In the genomic region with DNA sequence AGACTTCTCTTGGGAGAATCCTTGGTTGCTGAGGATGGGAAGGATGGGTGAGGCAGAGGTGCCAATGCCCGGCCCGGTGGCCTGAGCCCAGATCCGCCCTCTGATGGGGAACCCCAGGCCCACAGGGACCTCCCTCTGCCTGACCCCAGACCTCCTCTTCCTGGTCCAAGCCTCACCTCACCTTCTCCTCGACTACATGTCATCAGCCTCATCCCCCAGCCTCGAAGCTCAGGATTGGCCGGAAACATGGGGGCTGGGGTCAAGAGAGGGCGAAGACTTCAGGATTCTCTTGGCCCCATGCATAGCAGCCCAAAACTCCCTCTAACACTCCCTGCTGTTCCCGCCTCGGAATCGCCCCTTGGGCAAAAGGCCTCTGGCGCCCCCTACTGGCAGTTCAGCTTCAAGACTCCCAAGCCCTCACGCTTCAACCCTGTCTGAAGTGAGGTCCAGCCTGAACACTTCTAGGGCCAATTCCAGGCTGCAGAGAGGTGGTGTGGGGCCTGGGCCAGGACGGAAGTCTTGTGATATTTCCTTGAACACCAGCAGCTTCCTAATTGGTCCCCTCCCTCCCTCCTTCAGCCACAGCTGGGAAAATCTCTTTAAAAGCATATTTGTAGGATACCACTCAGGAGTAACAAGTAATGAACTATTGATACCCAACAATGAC, we compare ENCODE assay signal across 1 cellular context.
A peak's percentile ranks its signal among the peaks of the same experiment; 100 is the strongest.
TF ChIP-seq lines count a peak whose summit lies in the region.

No MANE protein-coding gene starts in this region.

TF ChIP-seq in HEK293, 187 proteins besides CTCF, POLR2A, EP300 and RAD21 (continued from another document and continues in another):
- TF ChIP-seq, protein P1, sequence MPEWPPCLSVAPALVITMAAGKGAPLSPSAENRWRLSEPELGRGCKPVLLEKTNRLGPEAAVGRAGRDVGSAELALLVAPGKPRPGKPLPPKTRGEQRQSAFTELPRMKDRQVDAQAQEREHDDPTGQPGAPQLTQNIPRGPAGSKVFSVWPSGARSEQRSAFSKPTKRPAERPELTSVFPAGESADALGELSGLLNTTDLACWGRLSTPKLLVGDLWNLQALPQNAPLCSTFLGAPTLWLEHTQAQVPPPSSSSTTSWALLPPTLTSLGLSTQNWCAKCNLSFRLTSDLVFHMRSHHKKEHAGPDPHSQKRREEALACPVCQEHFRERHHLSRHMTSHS (tag by site-specific recombination; IDR thresholded peaks at IDR 0.05) = no peak
- TF ChIP-seq ZNF558 (tag by site-specific recombination; IDR thresholded peaks at IDR 0.05) = no peak
- no peak for TF ChIP-seq ZNF514 (tag by site-specific recombination; IDR thresholded peaks at IDR 0.05)
- TF ChIP-seq TRIM28 (IDR thresholded peaks at IDR 0.05; ENCODE audit: borderline replicate concordance, low read length) = no peak
- no peak for TF ChIP-seq KLF1 (tag by site-specific recombination; IDR thresholded peaks at IDR 0.05)
- no peak for TF ChIP-seq ZNF266 (tag by site-specific recombination; IDR thresholded peaks at IDR 0.05; ENCODE audit: low read depth)
- TF ChIP-seq, protein P2, sequence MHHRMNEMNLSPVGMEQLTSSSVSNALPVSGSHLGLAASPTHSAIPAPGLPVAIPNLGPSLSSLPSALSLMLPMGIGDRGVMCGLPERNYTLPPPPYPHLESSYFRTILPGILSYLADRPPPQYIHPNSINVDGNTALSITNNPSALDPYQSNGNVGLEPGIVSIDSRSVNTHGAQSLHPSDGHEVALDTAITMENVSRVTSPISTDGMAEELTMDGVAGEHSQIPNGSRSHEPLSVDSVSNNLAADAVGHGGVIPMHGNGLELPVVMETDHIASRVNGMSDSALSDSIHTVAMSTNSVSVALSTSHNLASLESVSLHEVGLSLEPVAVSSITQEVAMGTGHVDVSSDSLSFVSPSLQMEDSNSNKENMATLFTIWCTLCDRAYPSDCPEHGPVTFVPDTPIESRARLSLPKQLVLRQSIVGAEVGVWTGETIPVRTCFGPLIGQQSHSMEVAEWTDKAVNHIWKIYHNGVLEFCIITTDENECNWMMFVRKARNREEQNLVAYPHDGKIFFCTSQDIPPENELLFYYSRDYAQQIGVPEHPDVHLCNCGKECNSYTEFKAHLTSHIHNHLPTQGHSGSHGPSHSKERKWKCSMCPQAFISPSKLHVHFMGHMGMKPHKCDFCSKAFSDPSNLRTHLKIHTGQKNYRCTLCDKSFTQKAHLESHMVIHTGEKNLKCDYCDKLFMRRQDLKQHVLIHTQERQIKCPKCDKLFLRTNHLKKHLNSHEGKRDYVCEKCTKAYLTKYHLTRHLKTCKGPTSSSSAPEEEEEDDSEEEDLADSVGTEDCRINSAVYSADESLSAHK (tag by site-specific recombination; IDR thresholded peaks at IDR 0.05) = no peak
- TF ChIP-seq ZNF830 (tag by site-specific recombination; IDR thresholded peaks at IDR 0.05; ENCODE audit: low read depth) = no peak
- TF ChIP-seq, protein P3, sequence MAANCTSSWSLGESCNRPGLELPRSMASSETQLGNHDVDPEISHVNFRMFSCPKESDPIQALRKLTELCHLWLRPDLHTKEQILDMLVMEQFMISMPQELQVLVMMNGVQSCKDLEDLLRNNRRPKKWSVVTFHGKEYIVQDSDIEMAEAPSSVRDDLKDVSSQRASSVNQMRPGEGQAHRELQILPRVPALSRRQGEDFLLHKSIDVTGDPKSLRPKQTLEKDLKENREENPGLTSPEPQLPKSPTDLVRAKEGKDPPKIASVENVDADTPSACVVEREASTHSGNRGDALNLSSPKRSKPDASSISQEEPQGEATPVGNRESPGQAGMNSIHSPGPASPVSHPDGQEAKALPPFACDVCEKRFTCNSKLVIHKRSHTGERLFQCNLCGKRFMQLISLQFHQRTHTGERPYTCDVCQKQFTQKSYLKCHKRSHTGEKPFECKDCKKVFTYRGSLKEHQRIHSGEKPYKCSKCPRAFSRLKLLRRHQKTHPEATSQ (tag by site-specific recombination; IDR thresholded peaks at IDR 0.05) = no peak
- no peak for TF ChIP-seq ZNF114 (tag by site-specific recombination; IDR thresholded peaks at IDR 0.05)
- TF ChIP-seq, protein P4, sequence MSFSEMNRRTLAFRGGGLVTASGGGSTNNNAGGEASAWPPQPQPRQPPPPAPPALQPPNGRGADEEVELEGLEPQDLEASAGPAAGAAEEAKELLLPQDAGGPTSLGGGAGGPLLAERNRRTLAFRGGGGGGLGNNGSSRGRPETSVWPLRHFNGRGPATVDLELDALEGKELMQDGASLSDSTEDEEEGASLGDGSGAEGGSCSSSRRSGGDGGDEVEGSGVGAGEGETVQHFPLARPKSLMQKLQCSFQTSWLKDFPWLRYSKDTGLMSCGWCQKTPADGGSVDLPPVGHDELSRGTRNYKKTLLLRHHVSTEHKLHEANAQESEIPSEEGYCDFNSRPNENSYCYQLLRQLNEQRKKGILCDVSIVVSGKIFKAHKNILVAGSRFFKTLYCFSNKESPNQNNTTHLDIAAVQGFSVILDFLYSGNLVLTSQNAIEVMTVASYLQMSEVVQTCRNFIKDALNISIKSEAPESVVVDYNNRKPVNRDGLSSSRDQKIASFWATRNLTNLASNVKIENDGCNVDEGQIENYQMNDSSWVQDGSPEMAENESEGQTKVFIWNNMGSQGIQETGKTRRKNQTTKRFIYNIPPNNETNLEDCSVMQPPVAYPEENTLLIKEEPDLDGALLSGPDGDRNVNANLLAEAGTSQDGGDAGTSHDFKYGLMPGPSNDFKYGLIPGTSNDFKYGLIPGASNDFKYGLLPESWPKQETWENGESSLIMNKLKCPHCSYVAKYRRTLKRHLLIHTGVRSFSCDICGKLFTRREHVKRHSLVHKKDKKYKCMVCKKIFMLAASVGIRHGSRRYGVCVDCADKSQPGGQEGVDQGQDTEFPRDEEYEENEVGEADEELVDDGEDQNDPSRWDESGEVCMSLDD (tag by site-specific recombination; IDR thresholded peaks at IDR 0.05) = peak; percentile 76
- no peak for TF ChIP-seq ZNF404 (tag by site-specific recombination; IDR thresholded peaks at IDR 0.05)
- TF ChIP-seq, protein P5, sequence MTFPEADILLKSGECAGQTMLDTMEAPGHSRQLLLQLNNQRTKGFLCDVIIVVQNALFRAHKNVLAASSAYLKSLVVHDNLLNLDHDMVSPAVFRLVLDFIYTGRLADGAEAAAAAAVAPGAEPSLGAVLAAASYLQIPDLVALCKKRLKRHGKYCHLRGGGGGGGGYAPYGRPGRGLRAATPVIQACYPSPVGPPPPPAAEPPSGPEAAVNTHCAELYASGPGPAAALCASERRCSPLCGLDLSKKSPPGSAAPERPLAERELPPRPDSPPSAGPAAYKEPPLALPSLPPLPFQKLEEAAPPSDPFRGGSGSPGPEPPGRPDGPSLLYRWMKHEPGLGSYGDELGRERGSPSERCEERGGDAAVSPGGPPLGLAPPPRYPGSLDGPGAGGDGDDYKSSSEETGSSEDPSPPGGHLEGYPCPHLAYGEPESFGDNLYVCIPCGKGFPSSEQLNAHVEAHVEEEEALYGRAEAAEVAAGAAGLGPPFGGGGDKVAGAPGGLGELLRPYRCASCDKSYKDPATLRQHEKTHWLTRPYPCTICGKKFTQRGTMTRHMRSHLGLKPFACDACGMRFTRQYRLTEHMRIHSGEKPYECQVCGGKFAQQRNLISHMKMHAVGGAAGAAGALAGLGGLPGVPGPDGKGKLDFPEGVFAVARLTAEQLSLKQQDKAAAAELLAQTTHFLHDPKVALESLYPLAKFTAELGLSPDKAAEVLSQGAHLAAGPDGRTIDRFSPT (tag by site-specific recombination; IDR thresholded peaks at IDR 0.05) = no peak
- TF ChIP-seq, protein P6, sequence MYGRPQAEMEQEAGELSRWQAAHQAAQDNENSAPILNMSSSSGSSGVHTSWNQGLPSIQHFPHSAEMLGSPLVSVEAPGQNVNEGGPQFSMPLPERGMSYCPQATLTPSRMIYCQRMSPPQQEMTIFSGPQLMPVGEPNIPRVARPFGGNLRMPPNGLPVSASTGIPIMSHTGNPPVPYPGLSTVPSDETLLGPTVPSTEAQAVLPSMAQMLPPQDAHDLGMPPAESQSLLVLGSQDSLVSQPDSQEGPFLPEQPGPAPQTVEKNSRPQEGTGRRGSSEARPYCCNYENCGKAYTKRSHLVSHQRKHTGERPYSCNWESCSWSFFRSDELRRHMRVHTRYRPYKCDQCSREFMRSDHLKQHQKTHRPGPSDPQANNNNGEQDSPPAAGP (tag by site-specific recombination; IDR thresholded peaks at IDR 0.05) = 0 out of 2 replicates have a peak, but pooled peaks have one; percentile 54
- TF ChIP-seq ZNF394 (tag by site-specific recombination; IDR thresholded peaks at IDR 0.05; ENCODE audit: borderline replicate concordance) = peak; percentile 31; the same call in 1 of the 2 replicates
- TF ChIP-seq, protein P7, sequence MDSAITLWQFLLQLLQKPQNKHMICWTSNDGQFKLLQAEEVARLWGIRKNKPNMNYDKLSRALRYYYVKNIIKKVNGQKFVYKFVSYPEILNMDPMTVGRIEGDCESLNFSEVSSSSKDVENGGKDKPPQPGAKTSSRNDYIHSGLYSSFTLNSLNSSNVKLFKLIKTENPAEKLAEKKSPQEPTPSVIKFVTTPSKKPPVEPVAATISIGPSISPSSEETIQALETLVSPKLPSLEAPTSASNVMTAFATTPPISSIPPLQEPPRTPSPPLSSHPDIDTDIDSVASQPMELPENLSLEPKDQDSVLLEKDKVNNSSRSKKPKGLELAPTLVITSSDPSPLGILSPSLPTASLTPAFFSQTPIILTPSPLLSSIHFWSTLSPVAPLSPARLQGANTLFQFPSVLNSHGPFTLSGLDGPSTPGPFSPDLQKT (IDR thresholded peaks at IDR 0.05; ENCODE audit: borderline replicate concordance, low read depth, low read length) = no peak
- TF ChIP-seq, protein P8, sequence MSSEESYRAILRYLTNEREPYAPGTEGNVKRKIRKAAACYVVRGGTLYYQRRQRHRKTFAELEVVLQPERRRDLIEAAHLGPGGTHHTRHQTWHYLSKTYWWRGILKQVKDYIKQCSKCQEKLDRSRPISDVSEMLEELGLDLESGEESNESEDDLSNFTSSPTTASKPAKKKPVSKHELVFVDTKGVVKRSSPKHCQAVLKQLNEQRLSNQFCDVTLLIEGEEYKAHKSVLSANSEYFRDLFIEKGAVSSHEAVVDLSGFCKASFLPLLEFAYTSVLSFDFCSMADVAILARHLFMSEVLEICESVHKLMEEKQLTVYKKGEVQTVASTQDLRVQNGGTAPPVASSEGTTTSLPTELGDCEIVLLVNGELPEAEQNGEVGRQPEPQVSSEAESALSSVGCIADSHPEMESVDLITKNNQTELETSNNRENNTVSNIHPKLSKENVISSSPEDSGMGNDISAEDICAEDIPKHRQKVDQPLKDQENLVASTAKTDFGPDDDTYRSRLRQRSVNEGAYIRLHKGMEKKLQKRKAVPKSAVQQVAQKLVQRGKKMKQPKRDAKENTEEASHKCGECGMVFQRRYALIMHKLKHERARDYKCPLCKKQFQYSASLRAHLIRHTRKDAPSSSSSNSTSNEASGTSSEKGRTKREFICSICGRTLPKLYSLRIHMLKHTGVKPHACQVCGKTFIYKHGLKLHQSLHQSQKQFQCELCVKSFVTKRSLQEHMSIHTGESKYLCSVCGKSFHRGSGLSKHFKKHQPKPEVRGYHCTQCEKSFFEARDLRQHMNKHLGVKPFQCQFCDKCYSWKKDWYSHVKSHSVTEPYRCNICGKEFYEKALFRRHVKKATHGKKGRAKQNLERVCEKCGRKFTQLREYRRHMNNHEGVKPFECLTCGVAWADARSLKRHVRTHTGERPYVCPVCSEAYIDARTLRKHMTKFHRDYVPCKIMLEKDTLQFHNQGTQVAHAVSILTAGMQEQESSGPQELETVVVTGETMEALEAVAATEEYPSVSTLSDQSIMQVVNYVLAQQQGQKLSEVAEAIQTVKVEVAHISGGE (tag by site-specific recombination; conservative IDR thresholded peaks at IDR 0.05; ENCODE audit: low read depth) = no peak
- no peak for TF ChIP-seq ZNF776 (tag by site-specific recombination; IDR thresholded peaks at IDR 0.05; ENCODE audit: borderline replicate concordance)
- TF ChIP-seq ZNF169 (tag by site-specific recombination; IDR thresholded peaks at IDR 0.05) = no peak
- TF ChIP-seq ZFP3 (tag by site-specific recombination; IDR thresholded peaks at IDR 0.05; ENCODE audit: low read depth) = no peak
- no peak for TF ChIP-seq GLI4 (tag by site-specific recombination; IDR thresholded peaks at IDR 0.05)
- TF ChIP-seq, protein P9, sequence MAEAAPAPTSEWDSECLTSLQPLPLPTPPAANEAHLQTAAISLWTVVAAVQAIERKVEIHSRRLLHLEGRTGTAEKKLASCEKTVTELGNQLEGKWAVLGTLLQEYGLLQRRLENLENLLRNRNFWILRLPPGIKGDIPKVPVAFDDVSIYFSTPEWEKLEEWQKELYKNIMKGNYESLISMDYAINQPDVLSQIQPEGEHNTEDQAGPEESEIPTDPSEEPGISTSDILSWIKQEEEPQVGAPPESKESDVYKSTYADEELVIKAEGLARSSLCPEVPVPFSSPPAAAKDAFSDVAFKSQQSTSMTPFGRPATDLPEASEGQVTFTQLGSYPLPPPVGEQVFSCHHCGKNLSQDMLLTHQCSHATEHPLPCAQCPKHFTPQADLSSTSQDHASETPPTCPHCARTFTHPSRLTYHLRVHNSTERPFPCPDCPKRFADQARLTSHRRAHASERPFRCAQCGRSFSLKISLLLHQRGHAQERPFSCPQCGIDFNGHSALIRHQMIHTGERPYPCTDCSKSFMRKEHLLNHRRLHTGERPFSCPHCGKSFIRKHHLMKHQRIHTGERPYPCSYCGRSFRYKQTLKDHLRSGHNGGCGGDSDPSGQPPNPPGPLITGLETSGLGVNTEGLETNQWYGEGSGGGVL (tag by site-specific recombination; IDR thresholded peaks at IDR 0.05) = no peak
- no peak for TF ChIP-seq ZNF624 (tag by site-specific recombination; IDR thresholded peaks at IDR 0.05)
- TF ChIP-seq ZNF214 (tag by site-specific recombination; IDR thresholded peaks at IDR 0.05; ENCODE audit: borderline replicate concordance) = no peak
- no peak for TF ChIP-seq ZNF138 (tag by site-specific recombination; IDR thresholded peaks at IDR 0.05; ENCODE audit: borderline replicate concordance)
- TF ChIP-seq ZNF416 (tag by site-specific recombination; IDR thresholded peaks at IDR 0.05) = no peak
- no peak for TF ChIP-seq ZNF544 (tag by site-specific recombination; IDR thresholded peaks at IDR 0.05)
- 0 out of 2 replicates have a peak, but pooled peaks have one; percentile 51 for TF ChIP-seq ZNF324 (tag by site-specific recombination; IDR thresholded peaks at IDR 0.05)
- no peak for TF ChIP-seq ZNF16 (tag by site-specific recombination; IDR thresholded peaks at IDR 0.05; ENCODE audit: low read depth)
- no peak for TF ChIP-seq SETDB1 (IDR thresholded peaks at IDR 0.05; ENCODE audit: insufficient read length, low read length)
- no peak for TF ChIP-seq KLF9 (tag by site-specific recombination; IDR thresholded peaks at IDR 0.05; ENCODE audit: low read depth)
- TF ChIP-seq ZNF423 (tag by site-specific recombination; IDR thresholded peaks at IDR 0.05) = no peak
- TF ChIP-seq ZNF2 (tag by site-specific recombination; IDR thresholded peaks at IDR 0.05) = peak; percentile 88; the same call in 1 of the 2 replicates
- TF ChIP-seq ZNF292 (tag by site-specific recombination; IDR thresholded peaks at IDR 0.05; ENCODE audit: borderline replicate concordance, low read depth) = no peak
- no peak for TF ChIP-seq PRDM1 (tag by site-specific recombination; IDR thresholded peaks at IDR 0.05)
- TF ChIP-seq ZNF610 (tag by site-specific recombination; IDR thresholded peaks at IDR 0.05; ENCODE audit: borderline replicate concordance) = no peak
- TF ChIP-seq, protein P10, sequence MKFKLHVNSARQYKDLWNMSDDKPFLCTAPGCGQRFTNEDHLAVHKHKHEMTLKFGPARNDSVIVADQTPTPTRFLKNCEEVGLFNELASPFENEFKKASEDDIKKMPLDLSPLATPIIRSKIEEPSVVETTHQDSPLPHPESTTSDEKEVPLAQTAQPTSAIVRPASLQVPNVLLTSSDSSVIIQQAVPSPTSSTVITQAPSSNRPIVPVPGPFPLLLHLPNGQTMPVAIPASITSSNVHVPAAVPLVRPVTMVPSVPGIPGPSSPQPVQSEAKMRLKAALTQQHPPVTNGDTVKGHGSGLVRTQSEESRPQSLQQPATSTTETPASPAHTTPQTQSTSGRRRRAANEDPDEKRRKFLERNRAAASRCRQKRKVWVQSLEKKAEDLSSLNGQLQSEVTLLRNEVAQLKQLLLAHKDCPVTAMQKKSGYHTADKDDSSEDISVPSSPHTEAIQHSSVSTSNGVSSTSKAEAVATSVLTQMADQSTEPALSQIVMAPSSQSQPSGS (tag by site-specific recombination; IDR thresholded peaks at IDR 0.05; ENCODE audit: low read depth) = no peak
- TF ChIP-seq ZNF366 (tag by site-specific recombination; conservative IDR thresholded peaks at IDR 0.05) = no peak
